ENCODE assay signal across 8 cellular contexts in the genomic region with DNA sequence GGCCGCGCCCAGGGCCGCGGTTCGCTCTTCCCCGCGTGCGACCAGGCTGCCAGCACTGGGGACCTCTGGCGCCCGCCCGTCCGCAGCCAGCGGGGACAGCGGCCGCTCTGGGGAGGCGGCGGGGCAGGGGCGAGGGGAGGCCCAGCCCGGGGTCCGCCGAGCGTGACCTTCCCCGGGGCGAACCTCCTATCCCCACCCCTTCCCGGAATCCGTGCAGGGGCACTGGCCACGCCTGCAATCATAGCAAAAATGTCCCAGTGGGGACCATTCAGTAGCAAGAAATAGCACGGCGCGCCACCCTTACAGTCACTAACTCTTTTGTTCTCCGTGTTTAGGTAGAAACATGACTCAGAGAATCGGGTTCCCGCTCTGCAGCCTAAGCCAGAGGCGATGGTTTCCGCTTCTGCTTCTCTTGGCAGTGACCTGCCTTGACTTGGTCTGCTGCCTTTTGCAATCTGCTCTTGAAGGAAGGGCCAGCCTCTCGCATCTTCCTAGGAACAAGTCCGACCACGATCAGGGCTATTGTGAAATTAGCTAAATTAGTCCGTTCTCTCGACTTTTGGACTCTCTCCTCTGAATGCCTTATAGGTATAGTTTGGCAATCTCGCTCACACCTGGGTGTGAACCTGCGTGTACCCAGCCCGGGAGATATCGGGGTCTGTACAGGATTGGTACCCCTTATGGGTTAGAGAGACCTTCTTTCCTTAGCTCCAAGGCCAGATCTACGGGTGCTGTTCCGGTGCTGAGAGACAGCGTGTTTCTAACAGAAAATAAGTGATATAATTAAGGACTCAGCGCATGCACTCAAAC.
DNase-seq lines count a peak whose midpoint lies in the region; ATAC-seq and TF ChIP-seq lines count a peak whose summit lies in the region.

No MANE protein-coding gene starts in this region.

- peaks cover 0 to 11% (median under 1%) of the 10 kb centered on the region in 4 donors for H3K4me1 Mint-ChIP-seq in CD4-positive, CD25-positive, alpha-beta regulatory T cell
- H3K4me1 Mint-ChIP-seq in activated naive CD4-positive, alpha-beta T cell treated with anti-CD3 and anti-CD28 coated beads, Interleukin-2, amount 50 U/mL, for 24 hours = peaks cover 6% of the 10 kb centered on the region

- intact Hi-C loops in heart right ventricle (cut with DNase I) = loop anchor here in 4 of 10 donors (5.0 to 10.0 kb wide), 2 partner anchors 693 to 695 kb away; no protein-coding TSS in a partner anchor

- peaks cover 10% of the 10 kb centered on the region for H3K27me3 ChIP-seq in CD4-positive, CD25-positive, alpha-beta regulatory T cell (ENCODE audit: control insufficient read depth, insufficient read depth, low read length)
- peaks cover 0 to 20% (median 5%) of the 10 kb centered on the region in 7 donors for H3K27me3 ChIP-seq in heart right ventricle

- H3K27me3 Mint-ChIP-seq in CD4-positive, CD25-positive, alpha-beta regulatory T cell = peaks cover 31% of the 10 kb centered on the region
- peaks cover 19% of the 10 kb centered on the region for H3K27me3 Mint-ChIP-seq in activated naive CD4-positive, alpha-beta T cell treated with anti-CD3 and anti-CD28 coated beads, Interleukin-2, amount 50 U/mL, for 24 hours

- H3K36me3 ChIP-seq in CD4-positive, CD25-positive, alpha-beta regulatory T cell (ENCODE audit: control insufficient read depth, insufficient read depth, low read length) = no peaks in the 10 kb centered on the region
- no peaks in the 10 kb centered on the region for H3K36me3 ChIP-seq in heart right ventricle

- peaks cover 4% of the 10 kb centered on the region for H3K4me1 ChIP-seq in CD4-positive, CD25-positive, alpha-beta regulatory T cell (ENCODE audit: control insufficient read depth, insufficient read depth, low read length, poor library complexity, severe bottlenecking)
- peaks cover 0 to 14% (median 6%) of the 10 kb centered on the region in 9 donors for H3K4me1 ChIP-seq in heart right ventricle

- H3K36me3 Mint-ChIP-seq in CD4-positive, CD25-positive, alpha-beta regulatory T cell = no peaks in the 10 kb centered on the region
- H3K36me3 Mint-ChIP-seq in activated naive CD4-positive, alpha-beta T cell treated with anti-CD3 and anti-CD28 coated beads, Interleukin-2, amount 50 U/mL, for 24 hours = no peaks in the 10 kb centered on the region

- no peak overlapping the region for H3K4me3 ChIP-seq in CD4-positive, CD25-positive, alpha-beta regulatory T cell (ENCODE audit: low read depth, low read length)
- H3K4me3 ChIP-seq in heart right ventricle (peak overlapping the region in 9 of 10 donors; percentile 16 to 57 (median 52)), retinal pigment epithelial cell (ENCODE audit: low read length) (peak overlapping the region; percentile 41)

- DNase-seq in CD4-positive, CD25-positive, alpha-beta regulatory T cell = peak in 2 of 3 donors; percentile 4 to 18
- DNase-seq in LoVo (ENCODE audit: low spot score) (peak; percentile 32), heart right ventricle (peak; percentile 48 to 50), retinal pigment epithelial cell (ENCODE audit: low read depth) (peak; percentile 19), RPMI8226 (no peak), cortex of kidney (lab: John Stamatoyannopoulos, UW) (no peak)

- peak overlapping the region in 2 of 4 donors; percentile 58 to 69 for H3K4me3 Mint-ChIP-seq in CD4-positive, CD25-positive, alpha-beta regulatory T cell
- H3K4me3 Mint-ChIP-seq in activated naive CD4-positive, alpha-beta T cell treated with anti-CD3 and anti-CD28 coated beads, Interleukin-2, amount 50 U/mL, for 24 hours = peak overlapping the region; percentile 62

- no peak overlapping the region for H3K27ac ChIP-seq in CD4-positive, CD25-positive, alpha-beta regulatory T cell (ENCODE audit: insufficient read depth, low read length, poor library complexity, severe bottlenecking)
- H3K27ac ChIP-seq in heart right ventricle = peak overlapping the region in 9 of 10 donors; percentile 51 to 93 (median 78)

- no peak for TF ChIP-seq CTCF in heart right ventricle (IDR thresholded peaks at IDR 0.05)
- TF ChIP-seq CTCF in retinal pigment epithelial cell (conservative IDR thresholded peaks at IDR 0.05; ENCODE audit: low read depth, low read length) = no peak

- WGBS in heart right ventricle, 2 donors = 24 to 34% methylated on average over 48 of the region's 48 CpGs

- ATAC-seq in CD4-positive, CD25-positive, alpha-beta regulatory T cell (ENCODE audit: low read depth in 2 of 2) = peak; percentile 48 to 67
- ATAC-seq in GM19397 (IDR thresholded peaks at IDR 0.05; ENCODE audit: unreplicated experiment) (peak; percentile 70), heart right ventricle (peak; percentile 58 to 97 (median 88))

- H3K9me3 Mint-ChIP-seq in CD4-positive, CD25-positive, alpha-beta regulatory T cell = peaks cover 0 to 1% (median 0%) of the 10 kb centered on the region in 7 donors
- no peaks in the 10 kb centered on the region for H3K9me3 Mint-ChIP-seq in activated naive CD4-positive, alpha-beta T cell treated with anti-CD3 and anti-CD28 coated beads, Interleukin-2, amount 50 U/mL, for 24 hours

- no peaks in the 10 kb centered on the region for H3K9me3 ChIP-seq in CD4-positive, CD25-positive, alpha-beta regulatory T cell (ENCODE audit: control insufficient read depth in 2 of 2, low read length in 2 of 2)
- no peaks in the 10 kb centered on the region for H3K9me3 ChIP-seq in heart right ventricle

- no peak overlapping the region for H3K27ac Mint-ChIP-seq in CD4-positive, CD25-positive, alpha-beta regulatory T cell
- H3K27ac Mint-ChIP-seq in activated naive CD4-positive, alpha-beta T cell treated with anti-CD3 and anti-CD28 coated beads, Interleukin-2, amount 50 U/mL, for 24 hours = no peak overlapping the region

Comparison
In these comparisons a context has a peak if more than half of its experiments do, and no peak if none do; other contexts are left out.
1. DNase-seq: peak in CD4-positive, CD25-positive, alpha-beta regulatory T cell (2 of 3), LoVo (single experiment), heart right ventricle (2 of 2) and retinal pigment epithelial cell (single experiment); none in RPMI8226 (single experiment) and cortex of kidney (single experiment).
2. Peak in every context shown above with its lines, with median percentiles within 50 percentile points of each other: ATAC-seq.